Comparison of ENCODE assay signal across 22 cellular contexts in the genomic region with DNA sequence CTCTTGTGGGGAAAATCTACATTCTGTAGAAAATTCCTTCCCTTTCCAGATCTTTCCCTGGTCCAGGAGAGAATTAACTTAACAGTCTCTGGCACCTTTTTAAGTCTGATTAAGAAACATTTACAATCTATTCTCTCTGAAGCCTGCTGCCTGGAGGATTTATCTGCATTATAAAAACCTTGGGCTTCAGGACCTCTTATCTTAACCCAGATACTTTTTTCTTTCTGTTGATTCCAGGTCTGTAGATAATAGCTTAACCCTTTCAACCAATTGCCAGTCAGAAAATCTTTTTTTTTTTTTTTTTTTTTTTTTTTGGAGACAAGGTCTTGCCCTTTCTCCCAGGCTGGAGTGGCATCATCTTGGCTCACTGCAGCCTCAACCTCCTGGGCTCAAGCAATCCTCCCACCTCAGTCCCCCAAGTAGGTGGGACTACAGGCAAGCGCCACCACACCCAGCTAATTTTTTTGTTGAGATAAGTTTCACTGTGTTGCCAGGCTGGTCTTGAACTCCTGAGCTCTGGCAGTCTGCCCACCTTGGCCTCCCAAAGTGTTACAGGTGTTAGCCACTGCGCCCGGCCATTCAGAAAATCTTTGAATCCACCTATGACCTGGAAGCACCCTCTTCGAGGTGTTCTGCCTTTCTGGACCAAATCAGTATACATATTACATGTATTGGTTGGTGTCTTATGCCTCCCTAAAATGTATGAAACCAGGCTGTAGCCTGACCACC.
"Had no signal": no experiment of that assay in that cellular context is flagged by ENCODE, and none has a peak within 500 bp of the region (broad histone marks: within the 10 kb centered on the region; RNA-seq: fewer than 3 reads in every experiment).

No MANE protein-coding gene starts in this region.

- DNase-seq: activated CD4-positive, alpha-beta T cell treated with anti-CD3 and anti-CD28 coated beads, Interleukin-2, amount 10 ng/mL, durations not matched to agents 24 days and 14 days; activated CD8-positive, alpha-beta T cell treated with anti-CD3 and anti-CD28 coated beads, Interleukin-2, amount 10 ng/mL, durations not matched to agents 7 days and 5 days; activated naive CD4-positive, alpha-beta T cell treated with Interleukin-2 at 50 U/mL for 16 hours; activated naive CD8-positive, alpha-beta T cell treated with anti-CD3 and anti-CD28 coated beads, Interleukin-2, amount 50 U/mL, for 24 hours; activated T-cell treated with anti-CD3 and anti-CD28 coated beads, Interleukin-2, amount 50 U/mL, for 24 hours; cerebellar nuclear complex; cortex of kidney; effector memory CD4-positive, alpha-beta T cell; esophagus squamous epithelium; midbrain; occipital lobe; stimulated activated CD4-positive, alpha-beta T cell treated with anti-CD3 and anti-CD28 coated beads, Interleukin-15, amount 100 ng/mL, for 24 hours; stimulated activated CD4-positive, alpha-beta T cell treated with anti-CD3 and anti-CD28 coated beads, Interleukin-2, amount 100 ng/mL, for 48 hours; T-cell; T-helper 9 cell; upper lobe of right lung had no signal

- H3K4me3 Mint-ChIP-seq: activated CD4-positive, alpha-beta T cell treated with anti-CD3 and anti-CD28 coated beads, Interleukin-2, amount 10 ng/mL, durations not matched to agents 24 days and 14 days; activated CD8-positive, alpha-beta T cell treated with anti-CD3 and anti-CD28 coated beads, Interleukin-2, amount 10 ng/mL, durations not matched to agents 7 days and 5 days; activated naive CD8-positive, alpha-beta T cell treated with anti-CD3 and anti-CD28 coated beads, Interleukin-2, amount 50 U/mL, for 24 hours; activated T-cell treated with anti-CD3 and anti-CD28 coated beads, Interleukin-2, amount 50 U/mL, for 24 hours; T-cell had no signal

- H3K4me3 ChIP-seq: ascending aorta, esophagus squamous epithelium, lung, thoracic aorta, upper lobe of right lung had no signal

- FAIRE-seq: bronchial epithelial cell, keratinocyte had no signal

- H3K4me1 ChIP-seq: upper lobe of right lung had no signal

- H3K27me3 Mint-ChIP-seq: activated CD4-positive, alpha-beta T cell treated with anti-CD3 and anti-CD28 coated beads, Interleukin-2, amount 10 ng/mL, durations not matched to agents 24 days and 14 days; activated naive CD8-positive, alpha-beta T cell treated with anti-CD3 and anti-CD28 coated beads, Interleukin-2, amount 50 U/mL, for 24 hours; activated T-cell treated with anti-CD3 and anti-CD28 coated beads, Interleukin-2, amount 50 U/mL, for 24 hours; T-cell had no signal

- H3K9me3 Mint-ChIP-seq: activated T-cell treated with anti-CD3 and anti-CD28 coated beads, Interleukin-2, amount 50 U/mL, for 24 hours; activated T-helper 2 cell treated with anti-CD3 and anti-CD28 coated beads, Interferon-gamma antibody, Interleukin-2, Interleukin-4, amounts not matched to agents 10 μg/mL and 5 μg/mL and 100 μg/mL, durations not matched to agents 14 hours and 24 hours and 36 hours; T-cell had no signal

- H3K27ac ChIP-seq: ascending aorta, esophagus squamous epithelium, thoracic aorta, upper lobe of right lung had no signal

- H3K9me3 ChIP-seq: ascending aorta, esophagus squamous epithelium, thoracic aorta, upper lobe of right lung had no signal

- H3K36me3 ChIP-seq: ascending aorta, esophagus squamous epithelium, thoracic aorta, upper lobe of right lung had no signal

- H3K27ac Mint-ChIP-seq: activated CD4-positive, alpha-beta T cell treated with anti-CD3 and anti-CD28 coated beads, Interleukin-2, amount 10 ng/mL, durations not matched to agents 24 days and 14 days; activated CD8-positive, alpha-beta T cell treated with anti-CD3 and anti-CD28 coated beads, Interleukin-2, amount 10 ng/mL, durations not matched to agents 7 days and 5 days; activated naive CD8-positive, alpha-beta T cell treated with anti-CD3 and anti-CD28 coated beads, Interleukin-2, amount 50 U/mL, for 24 hours; activated T-cell treated with anti-CD3 and anti-CD28 coated beads, Interleukin-2, amount 50 U/mL, for 24 hours; activated T-helper 2 cell treated with anti-CD3 and anti-CD28 coated beads, Interferon-gamma antibody, Interleukin-2, Interleukin-4, amounts not matched to agents 10 μg/mL and 5 μg/mL and 100 μg/mL, durations not matched to agents 14 hours and 24 hours and 36 hours; T-cell had no signal

- H3K27me3 ChIP-seq: ascending aorta, esophagus squamous epithelium, upper lobe of right lung had no signal
